1 cellular context compared by ENCODE assay signal in the genomic region with DNA sequence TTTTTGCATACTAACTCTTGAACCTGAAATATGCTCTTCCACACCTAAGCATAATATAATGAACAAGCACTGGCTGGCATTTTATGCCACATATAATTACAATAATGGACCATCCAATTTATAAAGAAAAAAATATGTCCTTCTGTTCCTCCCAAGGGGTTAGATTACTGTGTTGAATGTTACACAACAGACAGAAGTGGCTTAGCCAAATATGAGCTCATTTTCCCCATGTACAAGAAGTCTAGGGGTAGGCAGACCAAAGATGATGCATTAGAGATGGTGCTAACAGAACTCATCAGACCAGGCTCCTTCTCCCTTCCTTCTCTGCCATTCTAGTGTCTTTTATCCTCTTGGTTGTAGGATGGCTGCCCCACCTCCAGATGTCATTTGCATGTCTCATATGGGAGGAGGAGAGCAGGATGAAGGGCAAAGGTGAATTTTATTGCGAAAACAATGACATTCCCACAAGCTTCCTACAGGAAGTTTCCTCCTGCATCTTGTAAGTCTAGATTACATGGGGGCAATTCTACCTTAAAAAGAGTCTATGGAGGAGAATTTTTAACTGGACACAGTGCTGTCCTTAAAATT.
TF ChIP-seq lines count a peak whose summit lies in the region.

No MANE protein-coding gene starts in this region.

TF ChIP-seq in HepG2, 621 proteins besides CTCF, POLR2A, EP300 and RAD21:
- TF ChIP-seq, protein P1, sequence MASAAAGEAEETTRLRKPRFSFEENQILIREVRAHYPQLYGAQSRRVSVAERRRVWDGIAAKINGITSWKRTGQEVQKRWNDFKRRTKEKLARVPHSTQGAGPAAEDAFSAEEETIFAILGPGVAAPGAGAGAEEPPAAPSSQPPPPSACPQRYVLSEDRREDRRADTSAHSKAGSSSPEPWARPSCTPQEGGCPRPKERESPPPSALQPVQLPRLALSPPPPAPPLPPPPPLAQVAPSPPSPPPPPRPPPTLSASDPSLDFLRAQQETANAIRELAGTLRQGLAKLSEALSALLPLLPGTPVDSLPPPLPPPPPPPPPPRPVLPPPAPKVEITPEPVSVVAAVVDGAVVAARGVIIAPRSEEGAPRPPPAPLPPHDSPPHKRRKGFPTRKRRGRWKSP (CRISPR knock-in tag; IDR thresholded peaks at IDR 0.05): no peak
- TF ChIP-seq, protein P2, sequence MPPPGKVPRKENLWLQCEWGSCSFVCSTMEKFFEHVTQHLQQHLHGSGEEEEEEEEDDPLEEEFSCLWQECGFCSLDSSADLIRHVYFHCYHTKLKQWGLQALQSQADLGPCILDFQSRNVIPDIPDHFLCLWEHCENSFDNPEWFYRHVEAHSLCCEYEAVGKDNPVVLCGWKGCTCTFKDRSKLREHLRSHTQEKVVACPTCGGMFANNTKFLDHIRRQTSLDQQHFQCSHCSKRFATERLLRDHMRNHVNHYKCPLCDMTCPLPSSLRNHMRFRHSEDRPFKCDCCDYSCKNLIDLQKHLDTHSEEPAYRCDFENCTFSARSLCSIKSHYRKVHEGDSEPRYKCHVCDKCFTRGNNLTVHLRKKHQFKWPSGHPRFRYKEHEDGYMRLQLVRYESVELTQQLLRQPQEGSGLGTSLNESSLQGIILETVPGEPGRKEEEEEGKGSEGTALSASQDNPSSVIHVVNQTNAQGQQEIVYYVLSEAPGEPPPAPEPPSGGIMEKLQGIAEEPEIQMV (CRISPR knock-in tag; IDR thresholded peaks at IDR 0.05; ENCODE audit: low read depth): no peak
- TF ChIP-seq SMC3 (IDR thresholded peaks at IDR 0.05; ENCODE audit: low read length): no peak
- TF ChIP-seq KLF9 (CRISPR knock-in tag; IDR thresholded peaks at IDR 0.05; ENCODE audit: low read depth): no peak
- TF ChIP-seq, protein P3, sequence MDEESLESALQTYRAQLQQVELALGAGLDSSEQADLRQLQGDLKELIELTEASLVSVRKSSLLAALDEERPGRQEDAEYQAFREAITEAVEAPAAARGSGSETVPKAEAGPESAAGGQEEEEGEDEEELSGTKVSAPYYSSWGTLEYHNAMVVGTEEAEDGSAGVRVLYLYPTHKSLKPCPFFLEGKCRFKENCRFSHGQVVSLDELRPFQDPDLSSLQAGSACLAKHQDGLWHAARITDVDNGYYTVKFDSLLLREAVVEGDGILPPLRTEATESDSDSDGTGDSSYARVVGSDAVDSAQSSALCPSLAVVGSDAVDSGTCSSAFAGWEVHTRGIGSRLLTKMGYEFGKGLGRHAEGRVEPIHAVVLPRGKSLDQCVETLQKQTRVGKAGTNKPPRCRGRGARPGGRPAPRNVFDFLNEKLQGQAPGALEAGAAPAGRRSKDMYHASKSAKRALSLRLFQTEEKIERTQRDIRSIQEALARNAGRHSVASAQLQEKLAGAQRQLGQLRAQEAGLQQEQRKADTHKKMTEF (CRISPR knock-in tag; IDR thresholded peaks at IDR 0.05): no peak
- TF ChIP-seq, protein P4, sequence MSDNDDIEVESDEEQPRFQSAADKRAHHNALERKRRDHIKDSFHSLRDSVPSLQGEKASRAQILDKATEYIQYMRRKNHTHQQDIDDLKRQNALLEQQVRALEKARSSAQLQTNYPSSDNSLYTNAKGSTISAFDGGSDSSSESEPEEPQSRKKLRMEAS (IDR thresholded peaks at IDR 0.05): no peak
- TF ChIP-seq NFE2 (CRISPR knock-in tag; IDR thresholded peaks at IDR 0.05): no peak
- no peak for TF ChIP-seq NR2F2 (IDR thresholded peaks at IDR 0.05; ENCODE audit: borderline replicate concordance, low read depth)
